Comparison of ENCODE assay signal across 1 cellular context in the genomic region with DNA sequence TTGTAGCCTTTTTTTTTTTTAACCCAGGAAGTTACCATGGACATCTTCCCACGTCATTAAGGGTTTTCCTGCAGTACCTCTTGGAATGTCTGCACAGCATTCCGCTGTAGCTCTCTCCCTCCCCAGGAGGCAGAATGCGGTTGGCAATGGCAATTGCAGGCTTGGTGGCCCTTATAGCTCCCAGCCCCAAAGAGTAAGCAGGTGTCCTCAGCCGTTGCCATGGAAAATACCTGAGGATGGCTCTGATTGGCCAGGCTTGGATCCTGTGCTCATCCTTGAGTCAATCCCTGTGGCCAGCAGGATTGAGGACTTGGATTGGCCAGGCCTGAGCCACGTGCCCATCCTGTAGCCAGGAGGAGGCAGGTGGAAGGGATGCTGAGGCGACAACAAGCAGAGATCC.
TF ChIP-seq lines count a peak whose summit lies in the region.

No MANE protein-coding gene starts in this region.

TF ChIP-seq in K562, 482 proteins besides CTCF, POLR2A, EP300 and RAD21:
- TF ChIP-seq RFX1 (IDR thresholded peaks at IDR 0.05) (peak; percentile 15; the same call in 1 of the 2 replicates), HEY1 (CRISPR knock-in tag; IDR thresholded peaks at IDR 0.05; ENCODE audit: borderline replicate concordance) (no peak), ZNF197 (CRISPR knock-in tag; IDR thresholded peaks at IDR 0.05; ENCODE audit: low read depth) (no peak), ZBTB17 (CRISPR knock-in tag; IDR thresholded peaks at IDR 0.05) (no peak), NCOR1 (IDR thresholded peaks at IDR 0.05) (no peak)
- TF ChIP-seq, protein P1, sequence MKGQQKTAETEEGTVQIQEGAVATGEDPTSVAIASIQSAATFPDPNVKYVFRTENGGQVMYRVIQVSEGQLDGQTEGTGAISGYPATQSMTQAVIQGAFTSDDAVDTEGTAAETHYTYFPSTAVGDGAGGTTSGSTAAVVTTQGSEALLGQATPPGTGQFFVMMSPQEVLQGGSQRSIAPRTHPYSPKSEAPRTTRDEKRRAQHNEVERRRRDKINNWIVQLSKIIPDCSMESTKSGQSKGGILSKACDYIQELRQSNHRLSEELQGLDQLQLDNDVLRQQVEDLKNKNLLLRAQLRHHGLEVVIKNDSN (CRISPR knock-in tag; IDR thresholded peaks at IDR 0.05): peak; percentile 79
- TF ChIP-seq, protein P2, sequence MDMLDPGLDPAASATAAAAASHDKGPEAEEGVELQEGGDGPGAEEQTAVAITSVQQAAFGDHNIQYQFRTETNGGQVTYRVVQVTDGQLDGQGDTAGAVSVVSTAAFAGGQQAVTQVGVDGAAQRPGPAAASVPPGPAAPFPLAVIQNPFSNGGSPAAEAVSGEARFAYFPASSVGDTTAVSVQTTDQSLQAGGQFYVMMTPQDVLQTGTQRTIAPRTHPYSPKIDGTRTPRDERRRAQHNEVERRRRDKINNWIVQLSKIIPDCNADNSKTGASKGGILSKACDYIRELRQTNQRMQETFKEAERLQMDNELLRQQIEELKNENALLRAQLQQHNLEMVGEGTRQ (CRISPR knock-in tag; IDR thresholded peaks at IDR 0.05): peak; percentile 67
